Comparison of ENCODE assay signal across 14 cellular contexts in the genomic region with DNA sequence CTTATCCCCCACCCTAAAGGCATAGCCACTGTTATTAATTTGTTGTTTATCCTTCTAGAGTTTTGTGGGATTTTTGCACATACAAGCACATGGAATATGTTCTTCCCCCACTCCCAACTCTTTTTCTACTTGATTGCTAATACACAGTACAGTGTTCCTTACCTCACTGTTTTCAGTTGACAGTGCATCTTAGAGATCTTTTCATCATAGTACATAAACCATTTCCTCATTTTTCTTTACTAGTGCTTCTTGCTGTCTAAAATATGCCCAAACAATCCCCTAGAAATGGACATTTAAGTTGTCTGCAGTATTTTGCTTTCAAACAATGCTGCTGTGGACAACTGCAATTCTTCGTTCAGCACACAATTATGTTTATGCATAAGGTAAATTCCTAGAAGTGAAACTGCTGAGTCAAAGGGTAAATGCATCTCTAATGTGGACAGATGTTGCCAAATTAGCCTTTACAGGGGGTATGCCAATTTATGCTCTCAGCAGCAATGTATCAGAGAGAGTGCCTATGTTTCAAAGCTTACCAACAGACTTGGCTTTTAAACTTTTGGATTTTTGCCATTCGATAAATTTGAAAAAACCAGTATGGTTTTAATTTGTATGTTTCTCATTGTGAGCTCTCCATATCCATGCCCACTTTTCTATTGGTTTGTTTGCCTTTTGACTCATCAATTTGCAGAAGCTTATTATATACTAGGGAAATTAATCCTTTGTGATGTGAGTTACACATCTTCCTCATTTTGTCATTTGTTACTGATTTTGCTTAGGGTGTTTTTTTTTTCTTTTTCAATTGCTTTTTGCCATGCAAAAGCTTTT.
DNase-seq lines count a peak whose midpoint lies in the region; ATAC-seq, FAIRE-seq and TF ChIP-seq lines count a peak whose summit lies in the region.
"Had no signal": no experiment of that assay in that cellular context is flagged by ENCODE, and none has a peak within 500 bp of the region (broad histone marks: within the 10 kb centered on the region; RNA-seq: fewer than 3 reads in every experiment).

No MANE protein-coding gene starts in this region.

- no peaks in the 10 kb centered on the region for H3K79me2 ChIP-seq in K562 (ENCODE audit: control insufficient read depth, insufficient read depth, low read length)

- H3K27me3 ChIP-seq in K562 (ENCODE audit: control insufficient read depth in 2 of 2, insufficient read depth in 2 of 2, low read length in 2 of 2) (no peaks in the 10 kb centered on the region), upper lobe of right lung (no peaks in the 10 kb centered on the region)
- H3K27me3 ChIP-seq: ascending aorta, esophagus squamous epithelium, Peyer's patch had no signal

- 9% methylated on average over 2 of the region's 2 CpGs for WGBS in K562 (ENCODE audit: insufficient coverage, low coverage, missing lambda C conversion rate)

- H3K36me3 ChIP-seq in K562 (ENCODE audit: control insufficient read depth, insufficient read depth, low read length) = no peaks in the 10 kb centered on the region
- H3K36me3 ChIP-seq in upper lobe of right lung = no peaks in the 10 kb centered on the region
- H3K36me3 ChIP-seq: ascending aorta, esophagus squamous epithelium, Peyer's patch had no signal

- in situ Hi-C loops in K562 (cut with MboI) = no loop called here

- no TSS peak for BruUV-seq in K562 (replicated peaks; lab: Mats Ljungman, UMichigan)

- TF ChIP-seq POLR2A in K562 (conservative IDR thresholded peaks at IDR 0.05) = no peak

- no peak for TF ChIP-seq EP300 in K562 (IDR thresholded peaks at IDR 0.05; ENCODE audit: low read length)

- H3K4me3 ChIP-seq in K562 (no peak overlapping the region), upper lobe of right lung (no peak overlapping the region)
- H3K4me3 ChIP-seq: ascending aorta, esophagus squamous epithelium, Peyer's patch had no signal

- intact Hi-C loops in K562 (cut with micrococcal nuclease) = loop anchor here (10.0 kb wide), 1 partner anchor 131 kb away; a partner anchor contains a TSS
- intact Hi-C loops in upper lobe of right lung (cut with DNase I) = no loop called here

- H3K9me3 ChIP-seq in K562 (replicated peaks; ENCODE audit: control insufficient read depth, insufficient read depth, low read depth, low read length) = no peaks in the 10 kb centered on the region
- no peaks in the 10 kb centered on the region for H3K9me3 ChIP-seq in upper lobe of right lung
- H3K9me3 ChIP-seq: ascending aorta, esophagus squamous epithelium, Peyer's patch had no signal

- no peak overlapping the region for H3K27ac ChIP-seq in K562 (ENCODE audit: extremely low read depth, low read depth, low read length)
- H3K27ac ChIP-seq in upper lobe of right lung = no peak overlapping the region
- H3K27ac ChIP-seq: esophagus squamous epithelium, Peyer's patch had no signal

- H3K4me1 ChIP-seq in K562 (replicated peaks in 1 of 2; ENCODE audit: control insufficient read depth in 2 of 2, insufficient read depth in 2 of 2, low read length in 2 of 2) = peaks cover 10 to 19% of the 10 kb centered on the region in 2 experiments; a peak in 4 of 5 replicates
- H3K4me1 ChIP-seq in upper lobe of right lung = peaks cover 14% of the 10 kb centered on the region

- peak overlapping the region; percentile 52; the same call in 1 of the 2 replicates for H2AFZ ChIP-seq in K562 (ENCODE audit: low read depth, low read length)

- peak; percentile 76 for FAIRE-seq in GM19239 (lab: Jason Lieb, UNC)
- no peak for FAIRE-seq in K562 (lab: Jason Lieb, UNC)

- H3K9me1 ChIP-seq in K562 (ENCODE audit: control insufficient read depth, insufficient read depth, low read length) = no peaks in the 10 kb centered on the region

- H3K9ac ChIP-seq in K562 (ENCODE audit: insufficient read depth in 1 of 2, low read depth in 2 of 2, low read length in 2 of 2) = no peak overlapping the region

- ATAC-seq in K562 (no peak), upper lobe of right lung (no peak)
- ATAC-seq: HCT116, right cardiac atrium had no signal

- no peaks in the 10 kb centered on the region for H4K20me1 ChIP-seq in K562 (replicated peaks; ENCODE audit: control insufficient read depth, insufficient read depth, low read length)

- H3K4me2 ChIP-seq in K562 (ENCODE audit: insufficient read depth, low read length) = no peak overlapping the region

- CTCF ChIA-PET in K562 (lab: Yijun Ruan, JAX; ENCODE audit: low intra/inter-chr PET ratio) = no interaction called here

- POLR2A ChIA-PET in K562 (lab: Yijun Ruan, JAX) = interaction anchor here (0.9 to 1.8 kb wide), 3 partner anchors 10 to 16 kb away, joined by 3 to 4 read pairs (median 3); no protein-coding TSS in a partner anchor

- TF ChIP-seq RAD21 in K562 (CRISPR knock-in tag; conservative IDR thresholded peaks at IDR 0.05 in 1 of 2, IDR thresholded peaks at IDR 0.05 in 1 of 2) = no peak

- no peak for TF ChIP-seq CTCF in AG09319 (IDR thresholded peaks at IDR 0.05; ENCODE audit: low read depth, low read length)
- no peak for TF ChIP-seq CTCF in K562 (IDR thresholded peaks at IDR 0.05 in 2 of 3, conservative IDR thresholded peaks at IDR 0.05 in 1 of 3; ENCODE audit: insufficient read depth in 2 of 3, low read depth in 1 of 3, low read length in 3 of 3)
- no peak for TF ChIP-seq CTCF in upper lobe of right lung (IDR thresholded peaks at IDR 0.05)

- DNase-seq in AG09319 (ENCODE audit: extremely low read depth, low read depth) (peak; percentile 49), GM19239 (ENCODE audit: insufficient read length, low spot score) (no peak), NCI-H2171 (lab: John Stamatoyannopoulos, UW) (peak; percentile 53), K562 (ENCODE audit: extremely low read depth in 1 of 4, low spot score in 3 of 4) (no peak), anterior cingulate cortex (lab: John Stamatoyannopoulos, UW) (no peak), GOT3 (lab: John Stamatoyannopoulos, UW) (no peak), GM03348 (ENCODE audit: low spot score) (no peak), upper lobe of right lung (no peak)
- DNase-seq: activated CD4-positive, alpha-beta T cell treated with anti-CD3 and anti-CD28 coated beads, Interleukin-2, amount 50 U/mL, for 1 hour; esophagus squamous epithelium; Peyer's patch; right cardiac atrium had no signal

TF ChIP-seq in K562, 482 proteins besides CTCF, POLR2A, EP300 and RAD21 (continues in another document):
- TF ChIP-seq, protein P1, sequence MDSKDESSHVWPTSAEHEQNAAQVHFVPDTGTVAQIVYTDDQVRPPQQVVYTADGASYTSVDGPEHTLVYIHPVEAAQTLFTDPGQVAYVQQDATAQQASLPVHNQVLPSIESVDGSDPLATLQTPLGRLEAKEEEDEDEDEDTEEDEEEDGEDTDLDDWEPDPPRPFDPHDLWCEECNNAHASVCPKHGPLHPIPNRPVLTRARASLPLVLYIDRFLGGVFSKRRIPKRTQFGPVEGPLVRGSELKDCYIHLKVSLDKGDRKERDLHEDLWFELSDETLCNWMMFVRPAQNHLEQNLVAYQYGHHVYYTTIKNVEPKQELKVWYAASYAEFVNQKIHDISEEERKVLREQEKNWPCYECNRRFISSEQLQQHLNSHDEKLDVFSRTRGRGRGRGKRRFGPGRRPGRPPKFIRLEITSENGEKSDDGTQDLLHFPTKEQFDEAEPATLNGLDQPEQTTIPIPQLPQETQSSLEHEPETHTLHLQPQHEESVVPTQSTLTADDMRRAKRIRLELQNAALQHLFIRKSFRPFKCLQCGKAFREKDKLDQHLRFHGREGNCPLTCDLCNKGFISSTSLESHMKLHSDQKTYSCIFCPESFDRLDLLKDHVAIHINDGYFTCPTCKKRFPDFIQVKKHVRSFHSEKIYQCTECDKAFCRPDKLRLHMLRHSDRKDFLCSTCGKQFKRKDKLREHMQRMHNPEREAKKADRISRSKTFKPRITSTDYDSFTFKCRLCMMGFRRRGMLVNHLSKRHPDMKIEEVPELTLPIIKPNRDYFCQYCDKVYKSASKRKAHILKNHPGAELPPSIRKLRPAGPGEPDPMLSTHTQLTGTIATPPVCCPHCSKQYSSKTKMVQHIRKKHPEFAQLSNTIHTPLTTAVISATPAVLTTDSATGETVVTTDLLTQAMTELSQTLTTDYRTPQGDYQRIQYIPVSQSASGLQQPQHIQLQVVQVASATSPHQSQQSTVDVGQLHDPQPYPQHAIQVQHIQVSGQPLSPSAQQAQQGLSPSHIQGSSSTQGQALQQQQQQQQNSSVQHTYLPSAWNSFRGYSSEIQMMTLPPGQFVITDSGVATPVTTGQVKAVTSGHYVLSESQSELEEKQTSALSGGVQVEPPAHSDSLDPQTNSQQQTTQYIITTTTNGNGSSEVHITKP (IDR thresholded peaks at IDR 0.05; ENCODE audit: partially characterized antibody) = peak; percentile 46
- TF ChIP-seq, protein P2, sequence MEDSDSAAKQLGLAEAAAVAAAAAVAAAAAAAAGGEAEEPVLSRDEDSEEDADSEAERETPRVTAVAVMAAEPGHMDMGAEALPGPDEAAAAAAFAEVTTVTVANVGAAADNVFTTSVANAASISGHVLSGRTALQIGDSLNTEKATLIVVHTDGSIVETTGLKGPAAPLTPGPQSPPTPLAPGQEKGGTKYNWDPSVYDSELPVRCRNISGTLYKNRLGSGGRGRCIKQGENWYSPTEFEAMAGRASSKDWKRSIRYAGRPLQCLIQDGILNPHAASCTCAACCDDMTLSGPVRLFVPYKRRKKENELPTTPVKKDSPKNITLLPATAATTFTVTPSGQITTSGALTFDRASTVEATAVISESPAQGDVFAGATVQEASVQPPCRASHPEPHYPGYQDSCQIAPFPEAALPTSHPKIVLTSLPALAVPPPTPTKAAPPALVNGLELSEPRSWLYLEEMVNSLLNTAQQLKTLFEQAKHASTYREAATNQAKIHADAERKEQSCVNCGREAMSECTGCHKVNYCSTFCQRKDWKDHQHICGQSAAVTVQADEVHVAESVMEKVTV (CRISPR knock-in tag; IDR thresholded peaks at IDR 0.05) = no peak
- TF ChIP-seq MAFK (IDR thresholded peaks at IDR 0.05; ENCODE audit: low read length) (0 out of 2 replicates have a peak, but pooled peaks have one; percentile 36), ZNF316 (IDR thresholded peaks at IDR 0.05) (peak; percentile 79), KDM1A (IDR thresholded peaks at IDR 0.05) (no peak), HIVEP1 (CRISPR knock-in tag; IDR thresholded peaks at IDR 0.05) (no peak), HLTF (IDR thresholded peaks at IDR 0.05) (no peak), KLF10 (CRISPR knock-in tag; IDR thresholded peaks at IDR 0.05) (no peak), PML (IDR thresholded peaks at IDR 0.05; ENCODE audit: low read length) (no peak), NFIC (IDR thresholded peaks at IDR 0.05) (no peak)

Comparison
In these comparisons a context has a peak if more than half of its experiments do, and no peak if none do; other contexts are left out.
1. DNase-seq: peak in AG09319 (single experiment) and NCI-H2171 (single experiment); none in GM19239 (single experiment), K562 (0 of 4), anterior cingulate cortex (0 of 58), GOT3 (single experiment), GM03348 (single experiment) and upper lobe of right lung (single experiment).